7 cellular contexts compared by ENCODE assay signal in genomic region chr15:23035964-23036566, GRCh38. TPM values are rescaled to one million over a fixed set of nuclear protein-coding genes. Genes with fewer than 3 reads are reported as not detected.
DNase-seq lines count a peak whose midpoint lies in the region; ATAC-seq, FAIRE-seq and TF ChIP-seq lines count a peak whose summit lies in the region.

No MANE protein-coding gene starts in this region.

- no peak overlapping the region for H2BK5ac ChIP-seq in H9 (ENCODE audit: insufficient read length, low read length)

- peaks cover 23 to 45% (median 37%) of the 10 kb centered on the region in 3 experiments for H3K36me3 Mint-ChIP-seq in H9 (ENCODE audit: insufficient read depth in 1 of 3, low read depth in 3 of 3)

- H3K4me2 ChIP-seq in H9 (ENCODE audit: insufficient read depth, insufficient read length, low read length) (no peak overlapping the region), keratinocyte (ENCODE audit: control insufficient read depth, extremely low read depth, insufficient read depth, low read depth, low read length) (no peak overlapping the region)

- peak; percentile 85 for TF ChIP-seq CTCF in H9 (conservative IDR thresholded peaks at IDR 0.05)
- peak; percentile 66 to 95 (median 79) for TF ChIP-seq CTCF in keratinocyte (optimal IDR thresholded peaks at IDR 0.05 in 1 of 3, IDR thresholded peaks at IDR 0.05 in 1 of 3, conservative IDR thresholded peaks at IDR 0.05 in 1 of 3; ENCODE audit: extremely low read depth in 1 of 3, insufficient read depth in 2 of 3, low read length in 3 of 3)

- H3K9me3 ChIP-seq in H9 (ENCODE audit: control insufficient read depth, low read depth, low read length) (no peaks in the 10 kb centered on the region), SJSA1 (replicated peaks) (no peaks in the 10 kb centered on the region), keratinocyte (ENCODE audit: control insufficient read depth, low read depth, low read length) (no peaks in the 10 kb centered on the region)

- dilution Hi-C loops in keratinocyte (cut with MboI; ENCODE audit: extremely low pct_ligation_motif_present, low sequenced_read_pairs): no loop called here

- H2AFZ ChIP-seq in H9 (ENCODE audit: low read length) (no peak overlapping the region), keratinocyte (ENCODE audit: control insufficient read depth, low read length) (no peak overlapping the region)

- H3K27me3 ChIP-seq in H9 (ENCODE audit: insufficient read depth, low read length) (no peaks in the 10 kb centered on the region), SJSA1 (replicated peaks) (no peaks in the 10 kb centered on the region), keratinocyte (ENCODE audit: control insufficient read depth, extremely low read depth, insufficient read depth, low read length) (no peaks in the 10 kb centered on the region)

- no peak overlapping the region for H3K56ac ChIP-seq in H9 (ENCODE audit: insufficient read length, low read depth, low read length)

- no peak for ATAC-seq in HG02759 (IDR thresholded peaks at IDR 0.05; ENCODE audit: unreplicated experiment)

- H3K18ac ChIP-seq in H9 (ENCODE audit: insufficient read length, low read depth, low read length): no peak overlapping the region

- H3K4ac ChIP-seq in H9 (ENCODE audit: low read depth, low read length): no peak overlapping the region

- H3K9me1 ChIP-seq in keratinocyte (ENCODE audit: control insufficient read depth, extremely low read depth, insufficient read depth, low read length): no peaks in the 10 kb centered on the region

- H2AK5ac ChIP-seq in H9 (ENCODE audit: insufficient read length, low read length): no peak overlapping the region

- H3K9me3 Mint-ChIP-seq in H9: peaks cover 2 to 5% of the 10 kb centered on the region in 2 experiments; a peak in 3 of 5 replicates

- H3K4me3 ChIP-seq in SJSA1: no peak overlapping the region
- no peak overlapping the region for H3K4me3 ChIP-seq in keratinocyte (ENCODE audit: control insufficient read depth in 2 of 3, extremely low read depth in 1 of 3, insufficient read depth in 2 of 3, low read depth in 1 of 3, low read length in 3 of 3)

- H3T11ph ChIP-seq in H9 (ENCODE audit: low read length): no peak overlapping the region

- H3K14ac ChIP-seq in H9 (ENCODE audit: insufficient read depth, low read length): no peak overlapping the region

- H4K20me1 ChIP-seq in H9 (ENCODE audit: control insufficient read depth, insufficient read depth, insufficient read length) (no peaks in the 10 kb centered on the region), keratinocyte (ENCODE audit: control insufficient read depth, extremely low read depth, insufficient read depth, low read length) (no peaks in the 10 kb centered on the region)

- H3K36me3 ChIP-seq in SJSA1 (peaks cover 71% of the 10 kb centered on the region), keratinocyte (ENCODE audit: control insufficient read depth in 2 of 2, extremely low read depth in 1 of 2, insufficient read depth in 2 of 2, low read length in 2 of 2) (peaks cover 3 to 13% of the 10 kb centered on the region in 2 experiments)

- no peaks in the 10 kb centered on the region for H3K79me1 ChIP-seq in H9 (ENCODE audit: insufficient read depth, low read depth, low read length, poor library complexity, severe bottlenecking)

- WGBS in H9 (ENCODE audit: extremely low coverage, insufficient read length, low lambda C conversion rate): no CpG with 5 or more reads among the region's 5 CpGs

- H4K8ac ChIP-seq in H9 (replicated peaks; ENCODE audit: insufficient read length, low read depth, low read length): no peak overlapping the region

- peaks cover 4% of the 10 kb centered on the region; the same call in 1 of the 2 replicates for H3K27me3 Mint-ChIP-seq in H9 (ENCODE audit: low read depth)

- DNase-seq in DMS53 treated with DMSO at 0.1 percent for 48 hours (lab: John Stamatoyannopoulos, UW; ENCODE audit: unreplicated experiment) (peak; percentile 29), H9 (peak; percentile 75), SJSA1 (ENCODE audit: low read depth in 1 of 2, low spot score in 2 of 2) (peak; percentile 53 to 73), astrocyte of the hippocampus (ENCODE audit: low read depth, low spot score) (peak; percentile 56), keratinocyte (ENCODE audit: low read depth, low spot score) (peak; percentile 32)
- peak; percentile 30 for DNase-seq in stimulated activated CD8-positive, alpha-beta memory T cell treated with anti-CD3 and anti-CD28 coated beads, Interleukin-15, amount 100 ng/mL, for 1 hour (ENCODE audit: low read depth)

- peaks cover 9% of the 10 kb centered on the region for H3K23me2 ChIP-seq in H9 (ENCODE audit: insufficient read length, low read depth, low read length, poor library complexity, severe bottlenecking)

- H2BK12ac ChIP-seq in H9 (ENCODE audit: insufficient read length, low read depth, low read length): no peak overlapping the region

- H3K4me3 Mint-ChIP-seq in H9: no peak overlapping the region

- H3K79me2 ChIP-seq in H9 (ENCODE audit: insufficient read depth, low read length) (peaks cover 2% of the 10 kb centered on the region; the same call in 1 of the 2 replicates), keratinocyte (ENCODE audit: control insufficient read depth, insufficient read depth, low read length) (peaks cover 12% of the 10 kb centered on the region)

- no peak overlapping the region for H4K91ac ChIP-seq in H9 (ENCODE audit: insufficient read length, low read depth, low read length)

- H3K9ac ChIP-seq in H9 (ENCODE audit: extremely low read depth, insufficient read length, low read length) (no peak overlapping the region), keratinocyte (ENCODE audit: control insufficient read depth, extremely low read depth, insufficient read depth, low read length) (no peak overlapping the region)

- H3K4me1 ChIP-seq in H9 (ENCODE audit: insufficient read depth, low read length) (no peaks in the 10 kb centered on the region), SJSA1 (replicated peaks) (peaks cover 8% of the 10 kb centered on the region), keratinocyte (ENCODE audit: control insufficient read depth, extremely low read depth, insufficient read depth, low read length) (peaks cover 7% of the 10 kb centered on the region)

- no peak overlapping the region for H3K23ac ChIP-seq in H9 (ENCODE audit: insufficient read length, low read depth, low read length)

- no peak overlapping the region for H2BK20ac ChIP-seq in H9 (ENCODE audit: low read depth, low read length, poor library complexity, severe bottlenecking)

- no peak overlapping the region for H3K27ac Mint-ChIP-seq in H9

- peaks cover 4 to 5% of the 10 kb centered on the region in 2 experiments; a peak in 2 of 4 replicates for H3K4me1 Mint-ChIP-seq in H9

- H3K27ac ChIP-seq in H9 (ENCODE audit: insufficient read length, low read depth, low read length): no peak overlapping the region
- no peak overlapping the region for H3K27ac ChIP-seq in SJSA1
- H3K27ac ChIP-seq in keratinocyte (ENCODE audit: control insufficient read depth, insufficient read depth, low read length): no peak overlapping the region

- no peak for FAIRE-seq in keratinocyte (lab: Jason Lieb, UNC)

- no peak overlapping the region for H2BK120ac ChIP-seq in H9 (ENCODE audit: low read depth, low read length, poor library complexity, severe bottlenecking)

- no peak overlapping the region for H4K5ac ChIP-seq in H9 (ENCODE audit: insufficient read length, low read depth, low read length)

- no peak overlapping the region for H2BK15ac ChIP-seq in H9 (ENCODE audit: low read depth, low read length)

RNA-seq across cellular contexts. Expression of gene TUBGCP5, which starts 3.3 kb away (rescaled TPM):
- 14.7 and 15.3 TPM in 2 replicates for total RNA-seq in H9 (2021)
- 21.2 and 42.3 TPM in 2 replicates for total RNA-seq in SJSA1 (2014; rRNA removed; shearing (Covaris generic))
- 15.3 to 20.3 TPM (median 18.3 TPM) in 3 replicates for polyA plus RNA-seq in keratinocyte
- 34.5 TPM for polyA plus RNA-seq in keratinocyte (2011; ENCODE audit: low read depth)
- polyA plus RNA-seq in keratinocyte (2011; cell fraction: cytosol; rRNA removed): 9.4 and 16.2 TPM in 2 replicates
- 19.7 and 23.8 TPM in 2 replicates for polyA plus RNA-seq in keratinocyte (2011; cell fraction: nucleus; rRNA removed)
- polyA plus RNA-seq in keratinocyte (2012; ENCODE audit: low replicate concordance): 5.6 and 12.2 TPM in 2 replicates
- polyA minus RNA-seq in keratinocyte: 8.4 to 14.7 TPM (median 9.2 TPM) in 3 replicates
- polyA minus RNA-seq in keratinocyte (2011; cell fraction: cytosol; rRNA and poly(A)+ RNA removed): 9.2 TPM
- 12.0 and 20.8 TPM in 2 replicates for polyA minus RNA-seq in keratinocyte (2011; cell fraction: nucleus; rRNA and poly(A)+ RNA removed)

RNA-seq across cellular contexts. Expression of gene CYFIP1, which starts 55.9 kb away (rescaled TPM):
- total RNA-seq in H9 (2021): 67.5 and 71.2 TPM in 2 replicates
- total RNA-seq in SJSA1 (2014; rRNA removed; shearing (Covaris generic)): 70.5 and 110 TPM in 2 replicates
- 72.3 to 73.0 TPM (median 72.9 TPM) in 3 replicates for polyA plus RNA-seq in keratinocyte
- 45.6 TPM for polyA plus RNA-seq in keratinocyte (2011; ENCODE audit: low read depth)
- polyA plus RNA-seq in keratinocyte (2011; cell fraction: cytosol; rRNA removed): 47.6 and 53.8 TPM in 2 replicates
- polyA plus RNA-seq in keratinocyte (2011; cell fraction: nucleus; rRNA removed): 98.2 and 102 TPM in 2 replicates
- 62.1 and 97.5 TPM in 2 replicates for polyA plus RNA-seq in keratinocyte (2012; ENCODE audit: low replicate concordance)
- 173 to 219 TPM (median 175 TPM) in 3 replicates for polyA minus RNA-seq in keratinocyte
- 61.8 TPM for polyA minus RNA-seq in keratinocyte (2011; cell fraction: cytosol; rRNA and poly(A)+ RNA removed)
- 76.1 and 111 TPM in 2 replicates for polyA minus RNA-seq in keratinocyte (2011; cell fraction: nucleus; rRNA and poly(A)+ RNA removed)
